Comparison of ENCODE assay signal across 1 cellular context in the genomic region with DNA sequence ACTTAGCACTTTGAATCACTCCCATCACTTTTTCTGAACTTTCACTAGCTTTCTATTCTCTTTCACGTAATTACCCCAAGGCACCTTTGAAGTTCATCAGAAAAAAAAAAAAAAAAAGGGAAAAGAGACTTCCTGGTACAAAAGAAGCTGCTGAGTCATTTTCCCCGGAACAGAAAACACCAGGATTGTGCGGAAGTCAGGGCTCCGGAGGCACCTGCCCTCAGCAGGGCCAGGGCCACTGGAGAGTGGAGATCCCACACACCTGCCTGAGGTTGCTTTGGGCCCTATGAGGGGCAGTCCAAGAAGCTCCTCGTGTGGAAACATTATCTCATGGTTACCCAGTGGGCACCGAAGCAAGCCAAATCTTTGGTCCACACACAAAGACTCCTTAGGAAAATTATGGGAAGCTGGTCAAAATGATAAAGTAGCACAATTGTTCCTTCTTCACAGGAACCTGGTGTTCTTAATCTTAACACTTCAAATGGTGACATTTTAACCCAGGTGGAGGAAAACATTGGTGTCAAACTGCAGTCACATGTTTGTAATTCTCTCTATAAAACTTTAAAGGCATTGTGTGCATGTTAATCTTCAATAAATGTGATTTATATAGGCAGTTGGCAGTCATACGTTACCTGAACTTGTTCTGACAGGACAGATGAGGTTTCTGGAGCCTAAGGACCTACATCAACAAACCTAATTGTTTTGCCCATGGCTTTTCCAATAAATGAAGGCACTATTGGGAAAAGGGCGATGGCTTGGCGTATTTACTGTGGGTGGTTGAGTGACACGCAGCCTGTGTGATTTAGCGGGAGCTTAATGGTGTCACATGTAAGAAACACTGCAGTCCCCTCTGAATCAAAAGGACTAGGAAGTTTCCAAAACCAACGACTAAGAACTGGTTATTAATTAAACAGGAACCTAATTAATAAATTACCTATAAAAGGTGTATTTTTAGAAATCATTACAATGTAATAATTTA.
TF ChIP-seq lines count a peak whose summit lies in the region.

No MANE protein-coding gene starts in this region.

TF ChIP-seq in K562, 482 proteins besides CTCF, POLR2A, EP300 and RAD21 (continued from another document):
- TF ChIP-seq STAG1 (CRISPR knock-in tag; IDR thresholded peaks at IDR 0.05; ENCODE audit: borderline replicate concordance) (no peak), GABPA (tag; conservative IDR thresholded peaks at IDR 0.05; ENCODE audit: low read depth) (peak; percentile 61), MYBL2 (IDR thresholded peaks at IDR 0.05; ENCODE audit: low read depth) (no peak), MYBL2 (CRISPR knock-in tag; IDR thresholded peaks at IDR 0.05; ENCODE audit: borderline replicate concordance) (no peak)
- TF ChIP-seq, protein P1, sequence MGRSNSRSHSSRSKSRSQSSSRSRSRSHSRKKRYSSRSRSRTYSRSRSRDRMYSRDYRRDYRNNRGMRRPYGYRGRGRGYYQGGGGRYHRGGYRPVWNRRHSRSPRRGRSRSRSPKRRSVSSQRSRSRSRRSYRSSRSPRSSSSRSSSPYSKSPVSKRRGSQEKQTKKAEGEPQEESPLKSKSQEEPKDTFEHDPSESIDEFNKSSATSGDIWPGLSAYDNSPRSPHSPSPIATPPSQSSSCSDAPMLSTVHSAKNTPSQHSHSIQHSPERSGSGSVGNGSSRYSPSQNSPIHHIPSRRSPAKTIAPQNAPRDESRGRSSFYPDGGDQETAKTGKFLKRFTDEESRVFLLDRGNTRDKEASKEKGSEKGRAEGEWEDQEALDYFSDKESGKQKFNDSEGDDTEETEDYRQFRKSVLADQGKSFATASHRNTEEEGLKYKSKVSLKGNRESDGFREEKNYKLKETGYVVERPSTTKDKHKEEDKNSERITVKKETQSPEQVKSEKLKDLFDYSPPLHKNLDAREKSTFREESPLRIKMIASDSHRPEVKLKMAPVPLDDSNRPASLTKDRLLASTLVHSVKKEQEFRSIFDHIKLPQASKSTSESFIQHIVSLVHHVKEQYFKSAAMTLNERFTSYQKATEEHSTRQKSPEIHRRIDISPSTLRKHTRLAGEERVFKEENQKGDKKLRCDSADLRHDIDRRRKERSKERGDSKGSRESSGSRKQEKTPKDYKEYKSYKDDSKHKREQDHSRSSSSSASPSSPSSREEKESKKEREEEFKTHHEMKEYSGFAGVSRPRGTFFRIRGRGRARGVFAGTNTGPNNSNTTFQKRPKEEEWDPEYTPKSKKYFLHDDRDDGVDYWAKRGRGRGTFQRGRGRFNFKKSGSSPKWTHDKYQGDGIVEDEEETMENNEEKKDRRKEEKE (IDR thresholded peaks at IDR 0.05; ENCODE audit: borderline replicate concordance in 1 of 2, control insufficient read depth in 1 of 2, low read depth in 2 of 2, low read length in 1 of 2) = no peak
TF ChIP-seq in K562: peak in this region for 21.
